1 cellular context compared by ENCODE assay signal in the genomic region with DNA sequence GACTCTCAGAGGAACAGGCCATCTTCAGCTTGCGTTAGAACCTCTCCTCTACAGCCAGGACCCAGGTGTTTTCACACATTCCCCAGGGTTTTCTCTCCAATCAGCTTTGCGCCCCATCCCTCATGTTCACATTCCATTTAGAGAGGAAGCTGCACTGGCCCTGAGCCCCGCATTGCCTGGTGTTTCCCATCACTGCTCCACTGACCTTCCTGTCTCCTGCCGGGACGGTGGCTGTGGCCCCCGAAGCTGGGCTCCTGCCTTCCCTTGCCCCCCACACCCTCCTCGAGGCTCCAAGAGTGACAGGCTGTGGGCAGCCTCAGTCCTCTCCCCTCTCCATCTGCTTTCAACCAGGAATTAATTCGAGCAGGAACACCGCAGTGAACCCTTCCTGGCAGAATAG.
TF ChIP-seq lines count a peak whose summit lies in the region.

No MANE protein-coding gene starts in this region.

TF ChIP-seq in H1, 55 proteins besides CTCF, POLR2A, EP300 and RAD21:
- TF ChIP-seq EGR1 (IDR thresholded peaks at IDR 0.05; ENCODE audit: borderline replicate concordance, low read depth, low read length) (no peak), GTF2F1 (IDR thresholded peaks at IDR 0.05; ENCODE audit: borderline replicate concordance, low read depth, low read length) (no peak), KDM5A (IDR thresholded peaks at IDR 0.05; ENCODE audit: low read length) (no peak), TAF1 (IDR thresholded peaks at IDR 0.05; ENCODE audit: low read depth, low read length) (no peak), SAP30 (IDR thresholded peaks at IDR 0.05; ENCODE audit: insufficient read depth, insufficient replicate concordance, low read length) (no peak), CHD2 (IDR thresholded peaks at IDR 0.05; ENCODE audit: low read length) (no peak), RNF2 (IDR thresholded peaks at IDR 0.05; ENCODE audit: borderline replicate concordance, low read depth, low read length, missing control alignments, poor library complexity, severe bottlenecking) (no peak), EZH2 (IDR thresholded peaks at IDR 0.05; ENCODE audit: low read depth, low read length, severe bottlenecking) (no peak), MAX (IDR thresholded peaks at IDR 0.05) (no peak), ATF3 (IDR thresholded peaks at IDR 0.05; ENCODE audit: insufficient read depth, low read depth, low read length) (no peak), TEAD4 (IDR thresholded peaks at IDR 0.05; ENCODE audit: low read depth, low read length) (no peak), PHF8 (conservative IDR thresholded peaks at IDR 0.05; ENCODE audit: low read depth, low read length) (no peak), BCL11A (IDR thresholded peaks at IDR 0.05; ENCODE audit: low read depth in 2 of 2, low read length in 2 of 2) (no peak), SIRT6 (IDR thresholded peaks at IDR 0.05; ENCODE audit: low read length) (no peak), TBP (IDR thresholded peaks at IDR 0.05; ENCODE audit: low read depth, low read length) (no peak), POU5F1 (IDR thresholded peaks at IDR 0.05; ENCODE audit: low read depth, low read length) (no peak), TAF7 (optimal IDR thresholded peaks at IDR 0.05; ENCODE audit: borderline replicate concordance, low read depth, low read length) (no peak), SIN3A (conservative IDR thresholded peaks at IDR 0.05 in 1 of 2, IDR thresholded peaks at IDR 0.05 in 1 of 2; ENCODE audit: low read depth in 1 of 2, low read length in 2 of 2) (no peak)
